ENCODE assay signal across 13 cellular contexts in the genomic region with DNA sequence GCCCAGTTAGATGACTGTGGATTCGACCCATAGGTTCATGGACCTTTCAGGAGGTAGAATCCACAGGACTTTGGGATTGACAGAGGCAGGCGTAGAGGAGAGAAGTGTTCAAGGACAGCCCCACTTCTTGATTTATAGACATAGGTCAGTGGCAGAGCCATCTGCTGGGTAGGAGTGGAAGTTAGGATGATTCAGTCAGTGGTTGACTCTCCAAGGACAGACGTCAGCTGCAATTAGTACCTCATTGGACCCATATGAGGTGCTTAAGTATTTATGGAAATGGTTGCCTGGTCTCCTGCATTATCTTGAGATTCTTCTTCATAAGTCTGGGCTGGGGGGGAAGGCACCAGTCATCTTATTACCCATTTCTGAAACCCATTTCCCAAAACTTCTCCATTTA.
DNase-seq lines count a peak whose midpoint lies in the region; TF ChIP-seq lines count a peak whose summit lies in the region.
"Had no signal": no experiment of that assay in that cellular context is flagged by ENCODE, and none has a peak within 500 bp of the region (broad histone marks: within the 10 kb centered on the region; RNA-seq: fewer than 3 reads in every experiment).

No MANE protein-coding gene starts in this region.

- no peak overlapping the region for H3K9ac ChIP-seq in liver (ENCODE audit: low read depth in 1 of 2, low read length in 2 of 2)

- no peaks in the 10 kb centered on the region for H3K9me3 Mint-ChIP-seq in T-helper 2 cell treated with Interferon-gamma antibody and Interleukin-4, amounts not matched to agents 5 μg/mL and 100 μg/mL, for 36 hours

- peak in 1 of 2 donors; percentile 46 for TF ChIP-seq RAD21 in liver (IDR thresholded peaks at IDR 0.05)

- H3K27me3 ChIP-seq in WERI-Rb-1 (ENCODE audit: insufficient read depth, low read depth, severe bottlenecking) (no peaks in the 10 kb centered on the region), liver (ENCODE audit: control insufficient read depth in 4 of 4, insufficient read depth in 4 of 4, low read length in 3 of 4) (no peaks in the 10 kb centered on the region)

- H3K4me3 Mint-ChIP-seq in T-helper 2 cell treated with Interferon-gamma antibody and Interleukin-4, amounts not matched to agents 5 μg/mL and 100 μg/mL, for 36 hours = no peak overlapping the region
- H3K4me3 Mint-ChIP-seq: activated T-helper 1 cell treated with anti-CD3 and anti-CD28 coated beads, Interleukin-12 subunit alpha, Interleukin-12 subunit beta, Interleukin-2, Interleukin-4 antibody, amounts not matched to agents 30 ng/mL and 10 ng/mL and 1 ng/mL, durations not matched to agents 14 hours and 24 hours and 36 hours had no signal

- TF ChIP-seq CTCF in WERI-Rb-1 (IDR thresholded peaks at IDR 0.05; ENCODE audit: low read depth, low read length) = peak; percentile 14; the same call in 1 of the 2 replicates
- peak; percentile 13 for TF ChIP-seq CTCF in liver (IDR thresholded peaks at IDR 0.05; ENCODE audit: low read depth, low read length, missing input control)

- 63% methylated on average over 3 of the region's 3 CpGs for WGBS in liver

- H3K9me3 ChIP-seq in WERI-Rb-1 (ENCODE audit: severe bottlenecking) (peaks cover 4% of the 10 kb centered on the region), liver (ENCODE audit: control insufficient read depth in 4 of 4, low read length in 3 of 4) (no peaks in the 10 kb centered on the region)

- no peaks in the 10 kb centered on the region for H3K4me1 Mint-ChIP-seq in T-helper 2 cell treated with Interferon-gamma antibody and Interleukin-4, amounts not matched to agents 5 μg/mL and 100 μg/mL, for 36 hours (ENCODE audit: low read depth)

- H3K27ac ChIP-seq in WERI-Rb-1 (no peak overlapping the region), liver (ENCODE audit: low read depth in 1 of 2, low read length in 2 of 2) (no peak overlapping the region)

- no peaks in the 10 kb centered on the region for H3K36me3 ChIP-seq in WERI-Rb-1
- no peaks in the 10 kb centered on the region for H3K36me3 ChIP-seq in liver (ENCODE audit: control insufficient read depth in 4 of 4, insufficient read depth in 3 of 4, low read depth in 1 of 4, low read length in 3 of 4)

- no peaks in the 10 kb centered on the region for H3K36me3 Mint-ChIP-seq in T-helper 2 cell treated with Interferon-gamma antibody and Interleukin-4, amounts not matched to agents 5 μg/mL and 100 μg/mL, for 36 hours (ENCODE audit: low read depth)

- H3K4me1 ChIP-seq in liver (ENCODE audit: control insufficient read depth in 4 of 4, insufficient read depth in 4 of 4, low read length in 3 of 4) = peaks cover 0 to 30% (median 1%) of the 10 kb centered on the region in 4 donors

- no peak overlapping the region for H3K4me3 ChIP-seq in WERI-Rb-1 (ENCODE audit: low read depth, low read length)
- no peak overlapping the region for H3K4me3 ChIP-seq in liver (ENCODE audit: low read depth in 1 of 3, low read length in 3 of 3)

- DNase-seq in EL (peak; percentile 11), M059J (ENCODE audit: low read depth) (peak; percentile 7), WERI-Rb-1 (peak; percentile 23), NCI-H446 treated with DMSO at 0.1 percent for 48 hours (lab: John Stamatoyannopoulos, UW) (no peak), amniotic stem cell (lab: John Stamatoyannopoulos, UW) (no peak)
- no peak for DNase-seq in activated CD4-positive, alpha-beta T cell treated with anti-CD3 and anti-CD28 coated beads for 48 hours
- no peak for DNase-seq in T-helper 2 cell treated with Interferon-gamma antibody and Interleukin-4, amounts not matched to agents 5 μg/mL and 100 μg/mL, for 36 hours (ENCODE audit: low spot score)
- DNase-seq: dermis blood vessel endothelial cell, NCI-H1417 treated with DMSO at 0.1 percent for 48 hours, T1000 had no signal

- peaks cover 8% of the 10 kb centered on the region for H3K27me3 Mint-ChIP-seq in T-helper 2 cell treated with Interferon-gamma antibody and Interleukin-4, amounts not matched to agents 5 μg/mL and 100 μg/mL, for 36 hours (ENCODE audit: low read depth)
- H3K27me3 Mint-ChIP-seq: progenitor cell of endocrine pancreas had no signal

- no peak overlapping the region for H3K27ac Mint-ChIP-seq in T-helper 2 cell treated with Interferon-gamma antibody and Interleukin-4, amounts not matched to agents 5 μg/mL and 100 μg/mL, for 36 hours
- H3K27ac Mint-ChIP-seq: activated T-helper 1 cell treated with anti-CD3 and anti-CD28 coated beads, Interleukin-12 subunit alpha, Interleukin-12 subunit beta, Interleukin-2, Interleukin-4 antibody, amounts not matched to agents 30 ng/mL and 10 ng/mL and 1 ng/mL, durations not matched to agents 14 hours and 24 hours and 36 hours; progenitor cell of endocrine pancreas had no signal

TF ChIP-seq in liver, 16 proteins besides CTCF, POLR2A, EP300 and RAD21:
- TF ChIP-seq GABPA (IDR thresholded peaks at IDR 0.05 in 1 of 2, conservative IDR thresholded peaks at IDR 0.05 in 1 of 2) (no peak), HNF4G (IDR thresholded peaks at IDR 0.05) (no peak)
TF ChIP-seq in liver: peak in this region for 0.

Comparison
In these comparisons a context has a peak if more than half of its experiments do, and no peak if none do; other contexts are left out.
1. DNase-seq: peak in EL (single experiment), M059J (single experiment) and WERI-Rb-1 (single experiment); none in NCI-H446 treated with DMSO at 0.1 percent for 48 hours (single experiment), amniotic stem cell (single experiment), activated CD4-positive, alpha-beta T cell treated with anti-CD3 and anti-CD28 coated beads for 48 hours (single experiment) and T-helper 2 cell treated with Interferon-gamma antibody and Interleukin-4, amounts not matched to agents 5 μg/mL and 100 μg/mL, for 36 hours (single experiment).